8 cellular contexts compared by ENCODE assay signal in the genomic region with DNA sequence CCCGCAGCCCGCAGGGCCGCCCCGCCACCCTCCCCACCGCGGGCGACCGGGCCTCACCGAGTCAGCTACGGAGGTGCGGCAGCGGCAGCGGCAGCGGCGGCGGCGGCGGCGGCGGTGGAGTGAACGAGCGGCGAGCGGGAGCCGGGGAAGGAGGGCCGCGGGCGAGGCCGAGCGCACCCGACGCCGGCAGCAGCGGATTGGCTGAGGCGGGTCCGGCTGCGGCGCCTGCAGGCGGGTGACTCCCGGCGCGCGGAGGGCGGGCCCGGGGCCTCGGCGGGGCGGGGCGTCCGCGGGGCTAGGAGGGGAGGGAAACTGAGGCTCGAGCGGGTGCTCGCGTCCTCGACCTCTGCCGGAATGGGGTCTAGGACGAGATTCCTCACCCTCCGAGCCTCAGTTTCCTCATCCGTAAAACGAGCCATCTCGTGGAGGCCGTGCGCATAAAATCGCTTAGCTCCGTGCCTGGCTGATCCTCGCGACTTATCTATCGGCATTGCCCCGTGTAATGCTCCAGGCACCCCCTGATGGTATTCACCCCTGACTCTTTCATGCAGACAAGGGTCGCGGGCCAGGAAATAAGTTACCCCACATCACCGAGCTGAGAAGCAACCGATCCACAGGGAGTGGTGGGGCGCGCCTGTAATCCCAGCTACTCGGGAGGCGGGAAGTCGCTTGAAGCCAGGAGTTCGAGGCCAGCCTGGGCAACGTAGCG. TPM values are rescaled to one million over a fixed set of nuclear protein-coding genes. Genes with fewer than 3 reads are reported as not detected.
DNase-seq lines count a peak whose midpoint lies in the region; ATAC-seq and TF ChIP-seq lines count a peak whose summit lies in the region.

A gene (minus strand): TSS at position 199 of the 709 bp plus-strand sequence. CDS start 26,442 bp downstream, outside the sequence.

- no peaks in the 10 kb centered on the region for H3K27me3 Mint-ChIP-seq in CD4-positive, alpha-beta T cell
- H3K27me3 Mint-ChIP-seq in H9 (ENCODE audit: low read depth), result peaks cover 77% of the 10 kb centered on the region

- H3K4me3 ChIP-seq in duodenal mucosa (ENCODE audit: low read depth in 1 of 2, low read length in 2 of 2) (peak within 1 kb of the TSS; percentile 82 to 90), right lobe of liver (peak within 1 kb of the TSS; percentile 79 to 94 (median 85))

- H3K18ac ChIP-seq in H9 (ENCODE audit: insufficient read length, low read depth, low read length), result no peak within 1 kb of the TSS

- H3K36me3 ChIP-seq in duodenal mucosa (ENCODE audit: control insufficient read depth in 1 of 2, insufficient read depth in 2 of 2, low read length in 2 of 2) (peaks cover 0 to 7% of the 10 kb centered on the region in 2 donors), right lobe of liver (no peaks in the 10 kb centered on the region)

- H3K4me1 ChIP-seq in H9 (ENCODE audit: insufficient read depth, low read length) (no peaks in the 10 kb centered on the region), duodenal mucosa (ENCODE audit: control insufficient read depth in 1 of 2, insufficient read depth in 2 of 2, low read length in 2 of 2) (peaks cover 38 to 53% of the 10 kb centered on the region in 2 donors), right lobe of liver (peaks cover 0 to 74% (median 24%) of the 10 kb centered on the region in 4 donors)

- H3K27ac Mint-ChIP-seq in CD4-positive, alpha-beta T cell, result peak within 1 kb of the TSS; percentile 70
- no peak within 1 kb of the TSS for H3K27ac Mint-ChIP-seq in H9

- intact Hi-C loops in CD4-positive, alpha-beta T cell (cut with DNase I, micrococcal nuclease), result loop anchor here (2.0 to 10.0 kb wide), 8 partner anchors 35 to 377 kb away; a partner anchor contains a TSS
- intact Hi-C loops in right lobe of liver (cut with DNase I), result no loop called here

- H4K5ac ChIP-seq in H9 (ENCODE audit: insufficient read length, low read depth, low read length), result no peak within 1 kb of the TSS

- H3K4me3 Mint-ChIP-seq in CD4-positive, alpha-beta T cell, result peak within 1 kb of the TSS; percentile 91
- H3K4me3 Mint-ChIP-seq in H9, result peak within 1 kb of the TSS; percentile 71

- H3K4me2 ChIP-seq in H9 (ENCODE audit: insufficient read depth, insufficient read length, low read length), result peak within 1 kb of the TSS; percentile 77

- no peaks in the 10 kb centered on the region for H3K9me3 ChIP-seq in CD4-positive, alpha-beta T cell (ENCODE audit: control insufficient read depth, low read length)
- H3K9me3 ChIP-seq in H9 (ENCODE audit: control insufficient read depth, low read depth, low read length), result no peaks in the 10 kb centered on the region
- no peaks in the 10 kb centered on the region for H3K9me3 ChIP-seq in duodenal mucosa (ENCODE audit: control insufficient read depth in 1 of 2, low read length in 2 of 2)
- H3K9me3 ChIP-seq in right lobe of liver, result no peaks in the 10 kb centered on the region

- TF ChIP-seq POLR2A in right lobe of liver (IDR thresholded peaks at IDR 0.05), result peak; percentile 84

- POLR2A ChIA-PET in CD4-positive, alpha-beta T cell (lab: Charles Lee), result interaction anchor here (0.9 to 1.6 kb wide), 3 partner anchors 41 to 207 kb away, joined by 3 to 7 read pairs (median 3); a partner anchor contains a TSS

- H2BK12ac ChIP-seq in H9 (ENCODE audit: insufficient read length, low read depth, low read length), result no peak within 1 kb of the TSS

- H2AFZ ChIP-seq in H9 (ENCODE audit: low read length), result no peak within 1 kb of the TSS

- no peak within 1 kb of the TSS for H4K91ac ChIP-seq in H9 (ENCODE audit: insufficient read length, low read depth, low read length)

- peaks cover 60% of the 10 kb centered on the region for H3K4me1 Mint-ChIP-seq in CD4-positive, alpha-beta T cell (ENCODE audit: low read depth)
- H3K4me1 Mint-ChIP-seq in H9, result peaks cover 22 to 29% of the 10 kb centered on the region in 2 experiments

- peak in 9 of 10 experiments; percentile 25 to 73 (median 61) for DNase-seq in CD4-positive, alpha-beta T cell
- DNase-seq in H9 (peak; percentile 71), NCI-H345 (lab: John Stamatoyannopoulos, UW) (peak; percentile 73), right lobe of liver (peak; percentile 88 to 89 (median 88))
- peak; percentile 30 to 45 for DNase-seq in activated CD4-positive, alpha-beta T cell treated with anti-CD3 and anti-CD28 coated beads, Interleukin-2, amount 50 U/mL, for 24 hours (ENCODE audit: low read depth in 1 of 2, low spot score in 1 of 2)
- DNase-seq in stimulated activated CD4-positive, alpha-beta T cell treated with anti-CD3 and anti-CD28 coated beads, TNF-alpha, amount 100 ng/mL, for 1 hour (ENCODE audit: low read depth in 3 of 3, low spot score in 1 of 3), result peak in 2 of 3 donors; percentile 38 to 53

- H2BK5ac ChIP-seq in H9 (ENCODE audit: insufficient read length, low read length), result no peak within 1 kb of the TSS

- peak; percentile 22 for ATAC-seq in CD4-positive, alpha-beta T cell (ENCODE audit: poor library complexity)
- ATAC-seq in right lobe of liver (peak; percentile 23 to 39 (median 26)), GM19351 (IDR thresholded peaks at IDR 0.05; ENCODE audit: unreplicated experiment) (no peak)

- CTCF ChIA-PET in CD4-positive, alpha-beta T cell (lab: Charles Lee), result interaction anchor here (1.2 to 3.7 kb wide), 2 partner anchors 15 to 92 kb away, joined by 3 to 42 read pairs; no protein-coding TSS in a partner anchor

- peaks cover 5% of the 10 kb centered on the region for H3K36me3 Mint-ChIP-seq in CD4-positive, alpha-beta T cell (ENCODE audit: low read depth)
- H3K36me3 Mint-ChIP-seq in H9 (ENCODE audit: insufficient read depth in 1 of 3, low read depth in 3 of 3), result no peaks in the 10 kb centered on the region

- no peak for TF ChIP-seq CTCF in CD4-positive, alpha-beta T cell (IDR thresholded peaks at IDR 0.05)
- no peak for TF ChIP-seq CTCF in H9 (conservative IDR thresholded peaks at IDR 0.05)
- TF ChIP-seq CTCF in right lobe of liver (IDR thresholded peaks at IDR 0.05), result no peak

- H4K8ac ChIP-seq in H9 (replicated peaks; ENCODE audit: insufficient read length, low read depth, low read length), result no peak within 1 kb of the TSS

- no peak within 1 kb of the TSS for H2BK15ac ChIP-seq in H9 (ENCODE audit: low read depth, low read length)

- peaks cover 14% of the 10 kb centered on the region for H3K23me2 ChIP-seq in H9 (ENCODE audit: insufficient read length, low read depth, low read length, poor library complexity, severe bottlenecking)

- H3K23ac ChIP-seq in H9 (ENCODE audit: insufficient read length, low read depth, low read length), result no peak within 1 kb of the TSS

- no peak within 1 kb of the TSS for H3K56ac ChIP-seq in H9 (ENCODE audit: insufficient read length, low read depth, low read length)

- H3K27me3 ChIP-seq in CD4-positive, alpha-beta T cell (ENCODE audit: control insufficient read depth, insufficient read depth, low read length), result no peaks in the 10 kb centered on the region
- H3K27me3 ChIP-seq in H9 (ENCODE audit: insufficient read depth, low read length), result peaks cover 26% of the 10 kb centered on the region
- no peaks in the 10 kb centered on the region for H3K27me3 ChIP-seq in duodenal mucosa (ENCODE audit: control insufficient read depth in 1 of 2, insufficient read depth in 2 of 2, low read length in 2 of 2)
- no peaks in the 10 kb centered on the region for H3K27me3 ChIP-seq in right lobe of liver

- H3K9me3 Mint-ChIP-seq in CD4-positive, alpha-beta T cell, result no peaks in the 10 kb centered on the region
- H3K9me3 Mint-ChIP-seq in H9, result peaks cover 0 to 6% of the 10 kb centered on the region in 2 experiments; a peak in 3 of 5 replicates

- no peak within 1 kb of the TSS for H3K9ac ChIP-seq in H9 (ENCODE audit: extremely low read depth, insufficient read length, low read length)
- H3K9ac ChIP-seq in duodenal mucosa (ENCODE audit: low read depth in 1 of 2, low read length in 2 of 2), result peak within 1 kb of the TSS; percentile 69 to 94

- no peaks in the 10 kb centered on the region for H3K79me2 ChIP-seq in H9 (ENCODE audit: insufficient read depth, low read length)

- peaks cover 4% of the 10 kb centered on the region for H4K20me1 ChIP-seq in H9 (ENCODE audit: control insufficient read depth, insufficient read depth, insufficient read length)

- H2AK5ac ChIP-seq in H9 (ENCODE audit: insufficient read length, low read length), result no peak within 1 kb of the TSS

- WGBS in H9 (ENCODE audit: extremely low coverage, insufficient read length, low lambda C conversion rate), result no CpG with 5 or more reads among the region's 82 CpGs
- 35% methylated on average over 16 of the region's 82 CpGs for WGBS in right lobe of liver (ENCODE audit: insufficient coverage, low coverage, low lambda C conversion rate, missing lambda C conversion rate)

- no peaks in the 10 kb centered on the region for H3K79me1 ChIP-seq in H9 (ENCODE audit: insufficient read depth, low read depth, low read length, poor library complexity, severe bottlenecking)

- no peak within 1 kb of the TSS for H3K14ac ChIP-seq in H9 (ENCODE audit: insufficient read depth, low read length)

- no peak within 1 kb of the TSS for H2BK20ac ChIP-seq in H9 (ENCODE audit: low read depth, low read length, poor library complexity, severe bottlenecking)

- no peak within 1 kb of the TSS for H3K4ac ChIP-seq in H9 (ENCODE audit: low read depth, low read length)

- H3T11ph ChIP-seq in H9 (ENCODE audit: low read length), result no peak within 1 kb of the TSS

- peak within 1 kb of the TSS; percentile 88 for H3K27ac ChIP-seq in CD4-positive, alpha-beta T cell (ENCODE audit: low read depth, low read length)
- H3K27ac ChIP-seq in H9 (ENCODE audit: insufficient read length, low read depth, low read length) (no peak within 1 kb of the TSS), duodenal mucosa (ENCODE audit: low read depth, low read length) (peak within 1 kb of the TSS; percentile 98), right lobe of liver (peak within 1 kb of the TSS; percentile 87 to 95 (median 92))

- no peak within 1 kb of the TSS for H2BK120ac ChIP-seq in H9 (ENCODE audit: low read depth, low read length, poor library complexity, severe bottlenecking)

RNA-seq across cellular contexts. Expression of the gene that starts here (rescaled TPM):
- 10 to 100 TPM; 11.3 to 13.2 TPM for total RNA-seq in CD4-positive, alpha-beta T cell
- total RNA-seq in H9 (2021), result 6.1 and 7.5 TPM in 2 replicates
- 100 to 1,000 TPM in 3 of 6 experiments, 10 to 100 TPM in 3; 30.5 to 152 (median 90.8) TPM for total RNA-seq in right lobe of liver

Comparison
In these comparisons a context has a peak if more than half of its experiments do, and no peak if none do; other contexts are left out.
1. DNase-seq: peak in every context shown above with its lines; median percentile 88 in right lobe of liver; 73 in NCI-H345; 71 in H9; 61 in CD4-positive, alpha-beta T cell; 46 in stimulated activated CD4-positive, alpha-beta T cell treated with anti-CD3 and anti-CD28 coated beads, TNF-alpha, amount 100 ng/mL, for 1 hour; 38 in activated CD4-positive, alpha-beta T cell treated with anti-CD3 and anti-CD28 coated beads, Interleukin-2, amount 50 U/mL, for 24 hours.
2. intact Hi-C loops: an anchor here in CD4-positive, alpha-beta T cell (2.0 to 10.0 kb wide); none called in right lobe of liver.